ENCODE assay signal across 8 cellular contexts in the genomic region with DNA sequence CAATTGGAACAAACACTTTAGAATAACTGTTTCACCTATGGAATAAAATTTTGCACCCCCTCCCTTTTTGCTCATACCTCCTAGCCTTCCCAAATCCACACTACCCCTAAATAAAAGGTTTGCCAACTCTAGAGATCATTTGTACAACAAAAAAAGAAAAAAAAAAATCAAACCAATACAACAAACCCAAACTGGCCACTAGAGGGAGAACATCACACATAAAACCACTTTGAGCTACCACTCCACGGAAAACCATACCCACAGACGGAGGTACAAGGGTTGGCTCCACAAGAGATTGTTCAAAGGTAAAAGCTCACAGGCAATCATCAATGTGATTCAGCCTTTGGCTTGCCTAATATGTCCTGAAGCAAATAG. TPM values are rescaled to one million over a fixed set of nuclear protein-coding genes. Genes with fewer than 3 reads are reported as not detected.
DNase-seq lines count a peak whose midpoint lies in the region; ATAC-seq lines count a peak whose summit lies in the region.

No MANE protein-coding gene starts in this region.

- H3K36me3 Mint-ChIP-seq in activated CD4-positive, alpha-beta T cell treated with anti-CD3 and anti-CD28 coated beads for 36 hours (ENCODE audit: low read depth) = peaks cover 5% of the 10 kb centered on the region

- POLR2A ChIA-PET in activated CD4-positive, alpha-beta T cell treated with anti-CD3 and anti-CD28 coated beads for 36 hours (lab: Charles Lee) = interaction anchor here (0.6 to 1.3 kb wide), 8 partner anchors 58 to 1221 kb away, joined by 3 to 7 read pairs (median 4); a partner anchor contains a TSS

- H3K27ac Mint-ChIP-seq in activated CD4-positive, alpha-beta T cell treated with anti-CD3 and anti-CD28 coated beads for 36 hours = peak overlapping the region; percentile 48

- CTCF ChIA-PET in activated CD4-positive, alpha-beta T cell treated with anti-CD3 and anti-CD28 coated beads for 36 hours (lab: Charles Lee) = interaction anchor here (0.6 to 4.0 kb wide), 69 partner anchors 8 to 1169 kb away, joined by 3 to 59 read pairs (median 4); a partner anchor contains a TSS

- H3K27me3 Mint-ChIP-seq in activated CD4-positive, alpha-beta T cell treated with anti-CD3 and anti-CD28 coated beads for 36 hours = no peaks in the 10 kb centered on the region

- no peaks in the 10 kb centered on the region for H3K9me3 Mint-ChIP-seq in activated CD4-positive, alpha-beta T cell treated with anti-CD3 and anti-CD28 coated beads for 36 hours (ENCODE audit: low read depth)

- peaks cover 17% of the 10 kb centered on the region for H3K4me1 Mint-ChIP-seq in activated CD4-positive, alpha-beta T cell treated with anti-CD3 and anti-CD28 coated beads for 36 hours

- DNase-seq in Ammon's horn (ENCODE audit: low spot score) = peak; percentile 86
- peak; percentile 42 for DNase-seq in NCI-H2227 treated with DMSO at 0.1 percent for 48 hours (lab: John Stamatoyannopoulos, UW)
- DNase-seq in activated CD4-positive, alpha-beta T cell treated with anti-CD3 and anti-CD28 coated beads for 36 hours = peak; percentile 66
- peak; percentile 31 for DNase-seq in effector CD8-positive, alpha-beta T cell (lab: John Stamatoyannopoulos, UW)
- DNase-seq in middle frontal gyrus (ENCODE audit: extremely low spot score, low spot score) = peak; percentile 53
- DNase-seq in stimulated activated naive CD8-positive, alpha-beta T cell treated with anti-CD3 and anti-CD28 coated beads, Interleukin-15, Interleukin-2, amounts not matched to agents 100 U/mL and 50 U/mL, for 24 hours = peak; percentile 36

- H3K4me3 Mint-ChIP-seq in activated CD4-positive, alpha-beta T cell treated with anti-CD3 and anti-CD28 coated beads for 36 hours = peak overlapping the region; percentile 74

- peak; percentile 91 for ATAC-seq in GM18867 (IDR thresholded peaks at IDR 0.05; ENCODE audit: unreplicated experiment)
- ATAC-seq in HG03103 (IDR thresholded peaks at IDR 0.05; ENCODE audit: low read depth, unreplicated experiment) = peak; percentile 61
- ATAC-seq in activated CD4-positive, alpha-beta T cell treated with anti-CD3 and anti-CD28 coated beads for 36 hours = peak; percentile 67
- peak; percentile 47 for ATAC-seq in stimulated activated naive CD8-positive, alpha-beta T cell treated with anti-CD3 and anti-CD28 coated beads, Interleukin-15, Interleukin-2, amounts not matched to agents 100 U/mL and 50 U/mL, for 24 hours

- intact Hi-C loops in activated CD4-positive, alpha-beta T cell treated with anti-CD3 and anti-CD28 coated beads for 36 hours (cut with DNase I, micrococcal nuclease) = loop anchor here (1.0 to 5.0 kb wide), 16 partner anchors 37 to 772 kb away; a partner anchor contains a TSS

RNA-seq across cellular contexts. Expression of a gene that starts 47.6 kb away (rescaled TPM):
- total RNA-seq in activated CD4-positive, alpha-beta T cell treated with anti-CD3 and anti-CD28 coated beads for 36 hours = 10 to 100 TPM; 19.3 to 19.4 TPM

Comparison
In these comparisons a context has a peak if more than half of its experiments do, and no peak if none do; other contexts are left out.
1. Peak in every context shown above with its lines: DNase-seq and ATAC-seq.
2. DNase-seq: peak in every context shown above with its lines; median percentile 86 in Ammon's horn; 66 in activated CD4-positive, alpha-beta T cell treated with anti-CD3 and anti-CD28 coated beads for 36 hours; 53 in middle frontal gyrus; 42 in NCI-H2227 treated with DMSO at 0.1 percent for 48 hours; 36 in stimulated activated naive CD8-positive, alpha-beta T cell treated with anti-CD3 and anti-CD28 coated beads, Interleukin-15, Interleukin-2, amounts not matched to agents 100 U/mL and 50 U/mL, for 24 hours; 31 in effector CD8-positive, alpha-beta T cell.